15 cellular contexts compared by ENCODE assay signal in the genomic region with DNA sequence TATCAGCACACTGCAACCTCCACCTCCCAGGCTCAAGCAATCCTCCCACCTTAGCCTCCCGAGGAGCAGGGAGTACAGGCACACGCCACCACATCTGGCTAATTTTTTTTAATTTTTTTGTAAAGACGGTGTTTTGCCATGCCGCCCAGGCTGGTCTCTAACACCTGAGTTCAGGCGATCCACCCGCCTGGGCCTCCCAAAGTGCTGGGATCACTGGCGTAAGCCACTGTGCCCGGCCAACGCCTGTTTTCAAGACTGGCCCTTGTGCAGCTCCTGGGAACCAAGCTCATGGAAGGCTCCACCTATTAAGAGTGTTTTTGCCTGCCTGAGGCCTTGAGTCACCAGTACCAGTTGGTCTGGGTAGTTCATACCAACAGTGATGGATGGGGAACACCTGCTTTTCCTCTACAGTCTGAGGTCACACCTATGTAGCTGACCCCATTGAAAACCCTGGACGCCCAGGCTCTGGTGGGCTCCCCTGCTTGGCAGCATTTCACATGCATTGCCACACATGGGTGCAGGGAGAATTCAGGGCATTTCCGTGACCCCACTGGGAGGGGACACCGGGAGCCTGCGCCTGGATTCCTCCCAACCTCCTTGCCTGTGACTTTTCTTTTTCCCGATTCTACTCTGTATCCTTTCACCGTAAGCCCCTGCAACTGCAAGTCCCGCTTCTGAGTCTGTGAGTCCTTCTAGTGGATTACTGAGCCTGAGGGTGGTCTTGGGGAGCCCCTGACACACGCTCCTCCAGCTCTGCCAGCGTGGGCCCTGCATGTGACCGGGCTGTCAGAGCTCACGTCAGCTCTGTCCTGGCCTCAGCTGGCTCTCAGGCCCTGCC.
"Had no signal": no experiment of that assay in that cellular context is flagged by ENCODE, and none has a peak within 500 bp of the region (broad histone marks: within the 10 kb centered on the region; RNA-seq: fewer than 3 reads in every experiment).

No MANE protein-coding gene starts in this region.

- H3K9me3 ChIP-seq: pancreas had no signal

- H3K4me3 Mint-ChIP-seq: activated B cell treated with CpG ODN at 0.5 μM for 24 hours; activated CD4-positive, alpha-beta T cell treated with anti-CD3 and anti-CD28 coated beads, Interleukin-2, amount 10 ng/mL, durations not matched to agents 24 days and 14 days; activated CD8-positive, alpha-beta T cell treated with anti-CD3 and anti-CD28 coated beads, Interleukin-2, amount 10 ng/mL, durations not matched to agents 7 days and 5 days; activated naive CD4-positive, alpha-beta T cell treated with anti-CD3 and anti-CD28 coated beads for 36 hours; activated naive CD8-positive, alpha-beta T cell treated with anti-CD3 and anti-CD28 coated beads, Interleukin-2, amount 50 U/mL, for 24 hours; neural crest cell; stimulated activated memory B cell treated with anti-CD40 and anti-IgM and Interleukin-4, amounts not matched to agents 10 μg/mL and 1 μg/mL and 100 μg/mL, for 72 hours had no signal

- H3K9me3 Mint-ChIP-seq: activated B cell treated with CpG ODN at 0.5 μM for 24 hours; activated naive CD4-positive, alpha-beta T cell treated with anti-CD3 and anti-CD28 coated beads for 36 hours; stimulated activated memory B cell treated with anti-CD40 and anti-IgM and Interleukin-4, amounts not matched to agents 10 μg/mL and 1 μg/mL and 100 μg/mL, for 72 hours had no signal

- H3K4me1 ChIP-seq: ascending aorta, breast epithelium, esophagus muscularis mucosa, pancreas, tibial artery had no signal

- H3K4me1 Mint-ChIP-seq: activated B cell treated with CpG ODN at 0.5 μM for 24 hours; activated CD4-positive, alpha-beta T cell treated with anti-CD3 and anti-CD28 coated beads, Interleukin-2, amount 10 ng/mL, durations not matched to agents 24 days and 14 days; activated naive CD8-positive, alpha-beta T cell treated with anti-CD3 and anti-CD28 coated beads, Interleukin-2, amount 50 U/mL, for 24 hours; neural crest cell; stimulated activated memory B cell treated with anti-CD40 and anti-IgM and Interleukin-4, amounts not matched to agents 10 μg/mL and 1 μg/mL and 100 μg/mL, for 72 hours had no signal

- ATAC-seq: activated CD8-positive, alpha-beta T cell treated with anti-CD3 and anti-CD28 coated beads, Interleukin-2, amount 10 ng/mL, durations not matched to agents 7 days and 5 days; activated naive CD8-positive, alpha-beta T cell treated with anti-CD3 and anti-CD28 coated beads, Interleukin-2, amount 50 U/mL, for 24 hours; pancreas; stimulated activated memory B cell treated with anti-CD40 and anti-IgM and Interleukin-4, amounts not matched to agents 10 μg/mL and 1 μg/mL and 100 μg/mL, for 72 hours had no signal

- H3K36me3 Mint-ChIP-seq: stimulated activated memory B cell treated with anti-CD40 and anti-IgM and Interleukin-4, amounts not matched to agents 10 μg/mL and 1 μg/mL and 100 μg/mL, for 72 hours had no signal

- H3K4me3 ChIP-seq: ascending aorta, breast epithelium, dorsolateral prefrontal cortex, esophagus muscularis mucosa, hepatocyte, pancreas, tibial artery had no signal

- H3K27me3 Mint-ChIP-seq: activated B cell treated with CpG ODN at 0.5 μM for 24 hours; activated CD4-positive, alpha-beta T cell treated with anti-CD3 and anti-CD28 coated beads, Interleukin-2, amount 10 ng/mL, durations not matched to agents 24 days and 14 days; activated naive CD8-positive, alpha-beta T cell treated with anti-CD3 and anti-CD28 coated beads, Interleukin-2, amount 50 U/mL, for 24 hours had no signal

- DNase-seq: activated B cell treated with CpG ODN at 0.5 μM for 24 hours; activated CD4-positive, alpha-beta T cell treated with anti-CD3 and anti-CD28 coated beads, Interleukin-2, amount 10 ng/mL, durations not matched to agents 24 days and 14 days; activated CD8-positive, alpha-beta T cell treated with anti-CD3 and anti-CD28 coated beads, Interleukin-2, amount 10 ng/mL, durations not matched to agents 7 days and 5 days; activated naive CD4-positive, alpha-beta T cell treated with anti-CD3 and anti-CD28 coated beads for 36 hours; activated naive CD8-positive, alpha-beta T cell treated with anti-CD3 and anti-CD28 coated beads, Interleukin-2, amount 50 U/mL, for 24 hours; midbrain had no signal

- H3K36me3 ChIP-seq: breast epithelium, pancreas had no signal

- H3K27ac ChIP-seq: ascending aorta, breast epithelium, dorsolateral prefrontal cortex, esophagus muscularis mucosa, hepatocyte, pancreas, tibial artery had no signal

- H3K27me3 ChIP-seq: ascending aorta, breast epithelium, dorsolateral prefrontal cortex, esophagus muscularis mucosa, hepatocyte, pancreas, tibial artery had no signal

- H3K27ac Mint-ChIP-seq: activated B cell treated with CpG ODN at 0.5 μM for 24 hours; activated CD4-positive, alpha-beta T cell treated with anti-CD3 and anti-CD28 coated beads, Interleukin-2, amount 10 ng/mL, durations not matched to agents 24 days and 14 days; activated CD8-positive, alpha-beta T cell treated with anti-CD3 and anti-CD28 coated beads, Interleukin-2, amount 10 ng/mL, durations not matched to agents 7 days and 5 days; activated naive CD4-positive, alpha-beta T cell treated with anti-CD3 and anti-CD28 coated beads for 36 hours; activated naive CD8-positive, alpha-beta T cell treated with anti-CD3 and anti-CD28 coated beads, Interleukin-2, amount 50 U/mL, for 24 hours; stimulated activated memory B cell treated with anti-CD40 and anti-IgM and Interleukin-4, amounts not matched to agents 10 μg/mL and 1 μg/mL and 100 μg/mL, for 72 hours had no signal
